Comparison of ENCODE assay signal across 17 cellular contexts in genomic region chr2:8623958-8624591, GRCh38. TPM values are rescaled to one million over a fixed set of nuclear protein-coding genes. Genes with fewer than 3 reads are reported as not detected.
DNase-seq lines count a peak whose midpoint lies in the region; ATAC-seq and TF ChIP-seq lines count a peak whose summit lies in the region.
"Had no signal": no experiment of that assay in that cellular context is flagged by ENCODE, and none has a peak within 500 bp of the region (broad histone marks: within the 10 kb centered on the region; RNA-seq: fewer than 3 reads in every experiment).

No MANE protein-coding gene starts in this region.

- H3K4me3 ChIP-seq in testis = no peak overlapping the region
- H3K4me3 ChIP-seq: esophagus muscularis mucosa, gastroesophageal sphincter, Peyer's patch, thoracic aorta had no signal

- TF ChIP-seq CTCF in testis (IDR thresholded peaks at IDR 0.05) (no peak), type B pancreatic cell (conservative IDR thresholded peaks at IDR 0.05) (no peak), GM13977 (IDR thresholded peaks at IDR 0.05; ENCODE audit: extremely low read depth, insufficient read depth, missing control alignments) (no peak)

- DNase-seq in activated naive CD8-positive, alpha-beta T cell treated with anti-CD3 and anti-CD28 coated beads, Interleukin-2, amount 10 ng/mL, durations not matched to agents 7 days and 5 days = peak; percentile 26
- DNase-seq in activated naive CD8-positive, alpha-beta T cell treated with anti-CD3 and anti-CD28 coated beads, Interleukin-2, amount 50 U/mL, for 24 hours = no peak
- DNase-seq in cerebellum (ENCODE audit: low spot score) (peak; percentile 18), mesenteric fat pad (ENCODE audit: low spot score) (peak; percentile 79), testis (peak; percentile 22), type B pancreatic cell (ENCODE audit: extremely low spot score, unreplicated experiment) (no peak), GM13977 (ENCODE audit: low spot score) (no peak)
- DNase-seq in activated CD4-positive, alpha-beta memory T cell treated with anti-CD3 and anti-CD28 coated beads, Interleukin-2, amount 10 ng/mL, durations not matched to agents 7 days and 5 days = no peak
- DNase-seq: central memory CD4-positive, alpha-beta T cell; GF-D8; KBM-7; NCI-H1694 treated with DMSO at 0.1 percent for 48 hours had no signal

- no peaks in the 10 kb centered on the region for H3K4me1 ChIP-seq in testis
- H3K4me1 ChIP-seq: esophagus muscularis mucosa, gastroesophageal sphincter had no signal

- H3K36me3 Mint-ChIP-seq in activated naive CD8-positive, alpha-beta T cell treated with anti-CD3 and anti-CD28 coated beads, Interleukin-2, amount 10 ng/mL, durations not matched to agents 7 days and 5 days = no peaks in the 10 kb centered on the region
- peaks cover 2% of the 10 kb centered on the region for H3K36me3 Mint-ChIP-seq in activated naive CD8-positive, alpha-beta T cell treated with anti-CD3 and anti-CD28 coated beads, Interleukin-2, amount 50 U/mL, for 24 hours (ENCODE audit: low read depth)
- H3K36me3 Mint-ChIP-seq in type B pancreatic cell = peaks cover 4% of the 10 kb centered on the region
- no peaks in the 10 kb centered on the region for H3K36me3 Mint-ChIP-seq in activated CD4-positive, alpha-beta memory T cell treated with anti-CD3 and anti-CD28 coated beads, Interleukin-2, amount 10 ng/mL, durations not matched to agents 7 days and 5 days (ENCODE audit: low read depth)

- H3K9me3 Mint-ChIP-seq in activated naive CD8-positive, alpha-beta T cell treated with anti-CD3 and anti-CD28 coated beads, Interleukin-2, amount 10 ng/mL, durations not matched to agents 7 days and 5 days = no peaks in the 10 kb centered on the region
- no peaks in the 10 kb centered on the region for H3K9me3 Mint-ChIP-seq in activated naive CD8-positive, alpha-beta T cell treated with anti-CD3 and anti-CD28 coated beads, Interleukin-2, amount 50 U/mL, for 24 hours
- H3K9me3 Mint-ChIP-seq in type B pancreatic cell = peaks cover 10% of the 10 kb centered on the region
- H3K9me3 Mint-ChIP-seq in activated CD4-positive, alpha-beta memory T cell treated with anti-CD3 and anti-CD28 coated beads, Interleukin-2, amount 10 ng/mL, durations not matched to agents 7 days and 5 days = no peaks in the 10 kb centered on the region

- no peak overlapping the region for H3K27ac Mint-ChIP-seq in activated naive CD8-positive, alpha-beta T cell treated with anti-CD3 and anti-CD28 coated beads, Interleukin-2, amount 10 ng/mL, durations not matched to agents 7 days and 5 days
- no peak overlapping the region for H3K27ac Mint-ChIP-seq in activated naive CD8-positive, alpha-beta T cell treated with anti-CD3 and anti-CD28 coated beads, Interleukin-2, amount 50 U/mL, for 24 hours
- no peak overlapping the region for H3K27ac Mint-ChIP-seq in type B pancreatic cell
- H3K27ac Mint-ChIP-seq in activated CD4-positive, alpha-beta memory T cell treated with anti-CD3 and anti-CD28 coated beads, Interleukin-2, amount 10 ng/mL, durations not matched to agents 7 days and 5 days = no peak overlapping the region

- intact Hi-C loops in testis (cut with DNase I; ENCODE audit: low total_unique reads) = no loop called here

- no peak for ATAC-seq in activated naive CD8-positive, alpha-beta T cell treated with anti-CD3 and anti-CD28 coated beads, Interleukin-2, amount 10 ng/mL, durations not matched to agents 7 days and 5 days (ENCODE audit: low read depth)
- ATAC-seq in activated naive CD8-positive, alpha-beta T cell treated with anti-CD3 and anti-CD28 coated beads, Interleukin-2, amount 50 U/mL, for 24 hours = no peak
- ATAC-seq: gastroesophageal sphincter had no signal

- H3K9me3 ChIP-seq in testis = no peaks in the 10 kb centered on the region
- H3K9me3 ChIP-seq: esophagus muscularis mucosa, gastroesophageal sphincter, neutrophil, Peyer's patch, thoracic aorta had no signal

- peaks cover 12% of the 10 kb centered on the region for H3K4me1 Mint-ChIP-seq in activated naive CD8-positive, alpha-beta T cell treated with anti-CD3 and anti-CD28 coated beads, Interleukin-2, amount 10 ng/mL, durations not matched to agents 7 days and 5 days
- peaks cover 2% of the 10 kb centered on the region for H3K4me1 Mint-ChIP-seq in activated naive CD8-positive, alpha-beta T cell treated with anti-CD3 and anti-CD28 coated beads, Interleukin-2, amount 50 U/mL, for 24 hours
- peaks cover 40% of the 10 kb centered on the region for H3K4me1 Mint-ChIP-seq in type B pancreatic cell (ENCODE audit: unreplicated experiment)
- peaks cover 5% of the 10 kb centered on the region for H3K4me1 Mint-ChIP-seq in activated CD4-positive, alpha-beta memory T cell treated with anti-CD3 and anti-CD28 coated beads, Interleukin-2, amount 10 ng/mL, durations not matched to agents 7 days and 5 days

- H3K27me3 Mint-ChIP-seq in activated naive CD8-positive, alpha-beta T cell treated with anti-CD3 and anti-CD28 coated beads, Interleukin-2, amount 10 ng/mL, durations not matched to agents 7 days and 5 days = peaks cover 11% of the 10 kb centered on the region
- H3K27me3 Mint-ChIP-seq in activated naive CD8-positive, alpha-beta T cell treated with anti-CD3 and anti-CD28 coated beads, Interleukin-2, amount 50 U/mL, for 24 hours = peaks cover 7% of the 10 kb centered on the region
- H3K27me3 Mint-ChIP-seq in type B pancreatic cell = no peaks in the 10 kb centered on the region
- peaks cover 29% of the 10 kb centered on the region for H3K27me3 Mint-ChIP-seq in activated CD4-positive, alpha-beta memory T cell treated with anti-CD3 and anti-CD28 coated beads, Interleukin-2, amount 10 ng/mL, durations not matched to agents 7 days and 5 days

- no peak for TF ChIP-seq POLR2A in testis (IDR thresholded peaks at IDR 0.05)

- no peak overlapping the region for H3K4me3 Mint-ChIP-seq in activated naive CD8-positive, alpha-beta T cell treated with anti-CD3 and anti-CD28 coated beads, Interleukin-2, amount 10 ng/mL, durations not matched to agents 7 days and 5 days
- H3K4me3 Mint-ChIP-seq in activated naive CD8-positive, alpha-beta T cell treated with anti-CD3 and anti-CD28 coated beads, Interleukin-2, amount 50 U/mL, for 24 hours = no peak overlapping the region
- H3K4me3 Mint-ChIP-seq in type B pancreatic cell = no peak overlapping the region
- no peak overlapping the region for H3K4me3 Mint-ChIP-seq in activated CD4-positive, alpha-beta memory T cell treated with anti-CD3 and anti-CD28 coated beads, Interleukin-2, amount 10 ng/mL, durations not matched to agents 7 days and 5 days

- no peaks in the 10 kb centered on the region for H3K36me3 ChIP-seq in testis (ENCODE audit: low read depth, missing control alignments)
- H3K36me3 ChIP-seq: esophagus muscularis mucosa, gastroesophageal sphincter, neutrophil, Peyer's patch, thoracic aorta had no signal

- H3K27me3 ChIP-seq in testis = no peaks in the 10 kb centered on the region
- H3K27me3 ChIP-seq: esophagus muscularis mucosa, gastroesophageal sphincter, neutrophil, Peyer's patch had no signal

- in situ Hi-C loops in GM13977 (cut with MboI; ENCODE audit: low pct_unique_long_range_greater_than_20kb, low sequenced_read_pairs, unreplicated experiment) = no loop called here

- POLR2A ChIA-PET in activated naive CD8-positive, alpha-beta T cell treated with anti-CD3 and anti-CD28 coated beads, Interleukin-2, amount 10 ng/mL, durations not matched to agents 7 days and 5 days (lab: Charles Lee) = no interaction called here
- POLR2A ChIA-PET in activated CD4-positive, alpha-beta memory T cell treated with anti-CD3 and anti-CD28 coated beads, Interleukin-2, amount 10 ng/mL, durations not matched to agents 7 days and 5 days (lab: Charles Lee) = no interaction called here

- CTCF ChIA-PET in activated CD4-positive, alpha-beta memory T cell treated with anti-CD3 and anti-CD28 coated beads, Interleukin-2, amount 10 ng/mL, durations not matched to agents 7 days and 5 days (lab: Charles Lee) = interaction anchor here (0.6 kb wide), 1 partner anchor 1070 kb away, joined by 4 read pairs; no protein-coding TSS in a partner anchor

- H3K27ac ChIP-seq in testis = no peak overlapping the region
- H3K27ac ChIP-seq: esophagus muscularis mucosa, gastroesophageal sphincter, neutrophil, thoracic aorta had no signal

- 53 to 90% methylated on average over 4 to 11 of the region's 11 CpGs for WGBS in testis, 2 donors

RNA-seq across cellular contexts. Expression of gene ID2, which starts 57.8 kb away (rescaled TPM):
- total RNA-seq in activated naive CD8-positive, alpha-beta T cell treated with anti-CD3 and anti-CD28 coated beads, Interleukin-2, amount 10 ng/mL, durations not matched to agents 7 days and 5 days = 100 to 1,000 TPM; 167 to 172 TPM
- total RNA-seq in cerebellum (371 TPM), mesenteric fat pad (169 TPM), testis (10 to 100 TPM; 48.8 to 87.2 TPM), type B pancreatic cell (ENCODE audit: low replicate concordance) (194 and 310 TPM in 2 replicates)
- 31.3 TPM for polyA plus RNA-seq in testis (ENCODE audit: insufficient read depth, low read depth, low replicate concordance)
- total RNA-seq in activated CD4-positive, alpha-beta memory T cell treated with anti-CD3 and anti-CD28 coated beads, Interleukin-2, amount 10 ng/mL, durations not matched to agents 7 days and 5 days = 100 to 1,000 TPM; 299 to 324 TPM

Comparison
In these comparisons a context has a peak if more than half of its experiments do, and no peak if none do; other contexts are left out.
1. DNase-seq: peak in activated naive CD8-positive, alpha-beta T cell treated with anti-CD3 and anti-CD28 coated beads, Interleukin-2, amount 10 ng/mL, durations not matched to agents 7 days and 5 days (single experiment), cerebellum (single experiment), mesenteric fat pad (single experiment) and testis (single experiment); none in activated naive CD8-positive, alpha-beta T cell treated with anti-CD3 and anti-CD28 coated beads, Interleukin-2, amount 50 U/mL, for 24 hours (single experiment), type B pancreatic cell (single experiment), GM13977 (single experiment) and activated CD4-positive, alpha-beta memory T cell treated with anti-CD3 and anti-CD28 coated beads, Interleukin-2, amount 10 ng/mL, durations not matched to agents 7 days and 5 days (single experiment).